ENCODE assay signal across 19 cellular contexts in genomic region chr19:44624840-44625354, GRCh38. TPM values are rescaled to one million over a fixed set of nuclear protein-coding genes. Genes with fewer than 3 reads are reported as not detected.
DNase-seq lines count a peak whose midpoint lies in the region; ATAC-seq, FAIRE-seq and TF ChIP-seq lines count a peak whose summit lies in the region.
"Had no signal": no experiment of that assay in that cellular context is flagged by ENCODE, and none has a peak within 500 bp of the region (broad histone marks: within the 10 kb centered on the region; RNA-seq: fewer than 3 reads in every experiment).

No MANE protein-coding gene starts in this region.

- peak overlapping the region; percentile 83 for H3K14ac ChIP-seq in IMR-90 (replicated peaks; ENCODE audit: low read depth, low read length)

- no peak overlapping the region for H3K4me3 Mint-ChIP-seq in neural progenitor cell
- H3K4me3 Mint-ChIP-seq: CD4-positive, alpha-beta T cell had no signal

- H4K20me1 ChIP-seq in IMR-90 (ENCODE audit: insufficient read depth, low read length) (no peaks in the 10 kb centered on the region; the same call in 1 of the 2 replicates), fibroblast of lung (ENCODE audit: control insufficient read depth, extremely low read depth, insufficient read depth, low read length) (no peaks in the 10 kb centered on the region), neural progenitor cell (ENCODE audit: low read depth) (no peaks in the 10 kb centered on the region)

- H3K36me3 Mint-ChIP-seq in neural progenitor cell, result no peaks in the 10 kb centered on the region

- H3K4me2 ChIP-seq in IMR-90 (ENCODE audit: low read depth, low read length), result no peak overlapping the region
- H3K4me2 ChIP-seq in fibroblast of lung (ENCODE audit: extremely low read depth, insufficient read depth, low read length), result no peak overlapping the region
- H3K4me2 ChIP-seq in neural progenitor cell, result no peak overlapping the region

- CTCF ChIA-PET in IMR-90 (lab: Yijun Ruan, JAX), result interaction anchor here (0.7 kb wide), 1 partner anchor 149 kb away, joined by 4 read pairs; no protein-coding TSS in a partner anchor

- no peaks in the 10 kb centered on the region for H3K9me3 Mint-ChIP-seq in neural progenitor cell

- H4K5ac ChIP-seq in IMR-90 (ENCODE audit: low read depth, low read length), result peak overlapping the region; percentile 42; the same call in 1 of the 2 replicates

- H2BK120ac ChIP-seq in IMR-90 (ENCODE audit: low read depth, low read length), result peak overlapping the region; percentile 97

- H3K4ac ChIP-seq in IMR-90 (ENCODE audit: low read depth, low read length), result peak overlapping the region; percentile 95

- no TSS peak for BruUV-seq in IMR-90 (replicated peaks; lab: Mats Ljungman, UMichigan)

- H4K91ac ChIP-seq in IMR-90 (ENCODE audit: insufficient read depth, low read depth, low read length), result peak overlapping the region; percentile 91

- H2AK5ac ChIP-seq in IMR-90 (ENCODE audit: low read depth, low read length), result peak overlapping the region; percentile 94

- peak overlapping the region; percentile 99 for H2BK20ac ChIP-seq in IMR-90 (ENCODE audit: low read depth, low read length)

- H3K18ac ChIP-seq in IMR-90 (ENCODE audit: low read depth, low read length), result peak overlapping the region; percentile 26

- DNase-seq in IMR-90 (no peak), RWPE2 (ENCODE audit: low spot score) (no peak), fibroblast of lung (ENCODE audit: low read depth in 2 of 2) (no peak), urothelium cell line (ENCODE audit: low spot score) (no peak), dorsolateral prefrontal cortex (no peak), NCI-H446 (lab: John Stamatoyannopoulos, UW) (no peak), neural progenitor cell (ENCODE audit: low spot score) (no peak)
- DNase-seq: CD4-positive, alpha-beta T cell; COR-L47; DMS79 treated with DMSO at 0.1 percent for 48 hours; NCI-H1417 treated with DMSO at 0.1 percent for 48 hours; NCI-H187; NCI-H524; NCI-H82; Right ventricle myocardium superior had no signal

- H3K27ac Mint-ChIP-seq in neural progenitor cell, result no peak overlapping the region
- H3K27ac Mint-ChIP-seq: CD4-positive, alpha-beta T cell had no signal

- no peaks in the 10 kb centered on the region for H3K79me2 ChIP-seq in fibroblast of lung (ENCODE audit: control insufficient read depth, insufficient read depth, low read length)
- H3K79me2 ChIP-seq in neural progenitor cell (ENCODE audit: low read depth), result no peaks in the 10 kb centered on the region

- no peak for TF ChIP-seq CTCF in IMR-90 (conservative IDR thresholded peaks at IDR 0.05; ENCODE audit: low read depth, low read length)
- no peak for TF ChIP-seq CTCF in RWPE2 (IDR thresholded peaks at IDR 0.05; ENCODE audit: poor library complexity, severe bottlenecking)
- no peak for TF ChIP-seq CTCF in fibroblast of lung (conservative IDR thresholded peaks at IDR 0.05 in 1 of 2, IDR thresholded peaks at IDR 0.05 in 1 of 2; ENCODE audit: low read depth in 1 of 2, low read length in 2 of 2)
- TF ChIP-seq CTCF in dorsolateral prefrontal cortex (IDR thresholded peaks at IDR 0.05 in 54 of 56, conservative IDR thresholded peaks at IDR 0.05 in 2 of 56; ENCODE audit: low read depth in 1 of 56, partially characterized antibody in 56 of 56), result no peak
- no peak for TF ChIP-seq CTCF in neural progenitor cell (IDR thresholded peaks at IDR 0.05)

- H4K8ac ChIP-seq in IMR-90 (ENCODE audit: low read depth in 2 of 2, low read length in 2 of 2), result peak overlapping the region; percentile 24 to 91; a peak in 3 of 4 replicates

- WGBS in IMR-90 (ENCODE audit: extremely low coverage in 2 of 2, insufficient read length in 1 of 2), 2 experiments, result 86% methylated on average over 4 of the region's 4 CpGs; no CpG with 5 or more reads in 1 of the 2 experiments

- no peaks in the 10 kb centered on the region for H3F3A ChIP-seq in neural progenitor cell (ENCODE audit: low read depth)

- intact Hi-C loops in IMR-90 (cut with micrococcal nuclease) (no loop called here), dorsolateral prefrontal cortex (cut with DNase I) (no loop called here)

- ATAC-seq in IMR-90 (ENCODE audit: low read depth) (no peak), RWPE2 (ENCODE audit: low read depth) (no peak)

- FAIRE-seq in urothelium cell line (lab: Jason Lieb, UNC), result peak; percentile 30

- H3K79me1 ChIP-seq in IMR-90 (ENCODE audit: low read depth in 1 of 2, low read length in 2 of 2), result no peaks in the 10 kb centered on the region; a peak in 1 of 4 replicates

- H3K27ac ChIP-seq in IMR-90 (ENCODE audit: insufficient read depth, low read length) (no peak overlapping the region), RWPE2 (ENCODE audit: poor library complexity, severe bottlenecking) (peak overlapping the region; percentile 88), fibroblast of lung (ENCODE audit: insufficient read depth, low read length) (peak overlapping the region; percentile 65), dorsolateral prefrontal cortex (no peak overlapping the region), neural progenitor cell (no peak overlapping the region)

- H3K27me3 ChIP-seq in IMR-90 (ENCODE audit: control insufficient read depth, insufficient read depth, low read length), result no peaks in the 10 kb centered on the region
- no peaks in the 10 kb centered on the region for H3K27me3 ChIP-seq in RWPE2 (ENCODE audit: insufficient read depth, poor library complexity, severe bottlenecking)
- H3K27me3 ChIP-seq in fibroblast of lung (ENCODE audit: control insufficient read depth, insufficient read depth, low read length), result no peaks in the 10 kb centered on the region
- no peaks in the 10 kb centered on the region for H3K27me3 ChIP-seq in dorsolateral prefrontal cortex
- H3K27me3 ChIP-seq in neural progenitor cell, result no peaks in the 10 kb centered on the region
- H3K27me3 ChIP-seq: MG63 had no signal

- H3K4me1 Mint-ChIP-seq in neural progenitor cell, result no peaks in the 10 kb centered on the region

- H3K36me3 ChIP-seq in IMR-90 (ENCODE audit: control insufficient read depth, insufficient read depth, low read length) (peaks cover 4% of the 10 kb centered on the region; the same call in 1 of the 2 replicates), RWPE2 (ENCODE audit: low read depth) (no peaks in the 10 kb centered on the region), fibroblast of lung (ENCODE audit: control insufficient read depth, insufficient read depth, low read length) (no peaks in the 10 kb centered on the region), neural progenitor cell (no peaks in the 10 kb centered on the region)

- H3K4me3 ChIP-seq in IMR-90 (ENCODE audit: insufficient read depth, low read depth, low read length) (no peak overlapping the region), RWPE2 (ENCODE audit: severe bottlenecking) (no peak overlapping the region), fibroblast of lung (replicated peaks in 1 of 4; ENCODE audit: control extremely low read depth in 1 of 4, insufficient read depth in 1 of 4, low read depth in 3 of 4, low read length in 4 of 4) (no peak overlapping the region), dorsolateral prefrontal cortex (no peak overlapping the region), neural progenitor cell (no peak overlapping the region)
- H3K4me3 ChIP-seq: MG63 had no signal

- POLR2A ChIA-PET in IMR-90 (lab: Charles Lee; ENCODE audit: unreplicated experiment), result no interaction called here

- H3K9ac ChIP-seq in IMR-90 (ENCODE audit: low read depth, low read length) (no peak overlapping the region), fibroblast of lung (ENCODE audit: insufficient read depth, low read length) (no peak overlapping the region), neural progenitor cell (no peak overlapping the region)

- no peaks in the 10 kb centered on the region for H3K27me3 Mint-ChIP-seq in neural progenitor cell (ENCODE audit: insufficient read depth, low read depth)

- H3K9me1 ChIP-seq in IMR-90 (ENCODE audit: insufficient read depth, low read length), result peaks cover 21% of the 10 kb centered on the region

- H2AK9ac ChIP-seq in IMR-90 (replicated peaks; ENCODE audit: low read depth, low read length, poor library complexity), result no peak overlapping the region

- no peak overlapping the region for H3K23ac ChIP-seq in IMR-90 (ENCODE audit: low read depth, low read length)

- in situ Hi-C loops in IMR-90 (cut with MboI; ENCODE audit: low sequenced_read_pairs), result no loop called here

- H3K4me1 ChIP-seq in IMR-90 (ENCODE audit: control insufficient read depth, insufficient read depth, low read length) (peaks cover 15% of the 10 kb centered on the region), RWPE2 (ENCODE audit: insufficient read depth, poor library complexity, severe bottlenecking) (peaks cover 19% of the 10 kb centered on the region), fibroblast of lung (ENCODE audit: control insufficient read depth, extremely low read depth, insufficient read depth, low read length) (peaks cover 4% of the 10 kb centered on the region), neural progenitor cell (no peaks in the 10 kb centered on the region)

- no peak for TF ChIP-seq RAD21 in IMR-90 (IDR thresholded peaks at IDR 0.05; ENCODE audit: low read length)

- H2BK5ac ChIP-seq in IMR-90 (ENCODE audit: low read depth, low read length, poor library complexity, severe bottlenecking), result peak overlapping the region; percentile 73

- dilution Hi-C loops in IMR-90 (cut with HindIII; ENCODE audit: low sequenced_read_pairs, unreplicated experiment), result no loop called here

- H3K56ac ChIP-seq in IMR-90 (ENCODE audit: extremely low read depth, insufficient read depth, low read length), result no peak overlapping the region

- H2BK15ac ChIP-seq in IMR-90 (ENCODE audit: low read depth, low read length), result peak overlapping the region; percentile 77

- H2AFZ ChIP-seq in IMR-90 (replicated peaks; ENCODE audit: low read length, poor library complexity) (no peak overlapping the region), fibroblast of lung (ENCODE audit: low read length) (no peak overlapping the region), neural progenitor cell (replicated peaks) (no peak overlapping the region)

- no peak for TF ChIP-seq POLR2A in IMR-90 (IDR thresholded peaks at IDR 0.05; ENCODE audit: low read depth, low read length)

- H3K9me3 ChIP-seq in IMR-90 (ENCODE audit: control insufficient read depth, insufficient read depth, low read length) (peaks cover 2% of the 10 kb centered on the region; the same call in 1 of the 2 replicates), RWPE2 (ENCODE audit: severe bottlenecking) (no peaks in the 10 kb centered on the region), fibroblast of lung (ENCODE audit: control insufficient read depth, insufficient read depth, low read depth, low read length) (no peaks in the 10 kb centered on the region), neural progenitor cell (ENCODE audit: low read depth) (no peaks in the 10 kb centered on the region)

RNA-seq across cellular contexts. Expression of gene IGSF23, which starts 11.5 kb away (rescaled TPM):
- under 0.01 TPM in 1 of 2 replicates, not detected in the other for total RNA-seq in IMR-90 (2012; rRNA removed)
- polyA plus RNA-seq in IMR-90 (2012; rRNA removed), result 0.26 and 0.27 TPM in 2 replicates
- polyA plus RNA-seq in IMR-90 (2012; cell fraction: cytosol; rRNA removed), result 0.15 and 0.22 TPM in 2 replicates
- polyA plus RNA-seq in IMR-90 (2012; cell fraction: nucleus; rRNA removed; ENCODE audit: low replicate concordance), result 0.14 TPM in 1 of 2 replicates, not detected in the other
- 0.26 and 0.33 TPM in 2 replicates for total RNA-seq in fibroblast of lung
- polyA plus RNA-seq in fibroblast of lung, result 0.53 and 1.3 TPM in 2 replicates
- 0.92 and 3.0 TPM in 2 replicates for polyA plus RNA-seq in fibroblast of lung (2012)
- not detected in 2 replicates for polyA minus RNA-seq in fibroblast of lung (ENCODE audit: low replicate concordance)
- total RNA-seq in dorsolateral prefrontal cortex, result not detected
- not detected in 2 replicates for total RNA-seq in neural progenitor cell (ENCODE audit: low replicate concordance)
- total RNA-seq: A673; CD4-positive, alpha-beta T cell; H4; LHCN-M2; Right ventricle myocardium superior had no signal

RNA-seq across cellular contexts. Expression of gene PVR, which starts 18.8 kb away (rescaled TPM):
- total RNA-seq in IMR-90 (2012; rRNA removed) (93.0 and 106 TPM in 2 replicates), fibroblast of lung (98.1 and 229 TPM in 2 replicates), dorsolateral prefrontal cortex (10 to 100 TPM; 17.0 to 42.9 (median 31.8) TPM), neural progenitor cell (ENCODE audit: low replicate concordance) (4.4 and 10.8 TPM in 2 replicates)
- polyA plus RNA-seq in IMR-90 (2012; rRNA removed) (117 and 122 TPM in 2 replicates), fibroblast of lung (167 and 230 TPM in 2 replicates)
- polyA plus RNA-seq in IMR-90 (2012; cell fraction: cytosol; rRNA removed), result 62.8 and 141 TPM in 2 replicates
- polyA plus RNA-seq in IMR-90 (2012; cell fraction: nucleus; rRNA removed; ENCODE audit: low replicate concordance), result 130 and 154 TPM in 2 replicates
- 120 and 175 TPM in 2 replicates for polyA plus RNA-seq in fibroblast of lung (2012)
- polyA minus RNA-seq in fibroblast of lung (ENCODE audit: low replicate concordance), result 229 and 330 TPM in 2 replicates

RNA-seq across cellular contexts. Expression of gene CEACAM19, which starts 46.4 kb away (rescaled TPM):
- total RNA-seq in IMR-90 (2012; rRNA removed), result 0.56 and 0.72 TPM in 2 replicates
- 9.3 and 10.3 TPM in 2 replicates for polyA plus RNA-seq in IMR-90 (2012; rRNA removed)
- polyA plus RNA-seq in IMR-90 (2012; cell fraction: cytosol; rRNA removed), result 2.6 and 5.9 TPM in 2 replicates
- polyA plus RNA-seq in IMR-90 (2012; cell fraction: nucleus; rRNA removed; ENCODE audit: low replicate concordance), result 70.3 and 80.1 TPM in 2 replicates
- 3.1 and 7.8 TPM in 2 replicates for total RNA-seq in fibroblast of lung
- 7.7 and 9.9 TPM in 2 replicates for polyA plus RNA-seq in fibroblast of lung
- 13.4 and 17.4 TPM in 2 replicates for polyA plus RNA-seq in fibroblast of lung (2012)
- 9.1 and 12.4 TPM in 2 replicates for polyA minus RNA-seq in fibroblast of lung (ENCODE audit: low replicate concordance)
- 10 to 100 TPM in 76 of 120 experiments, 1 to 10 TPM in 44; 4.7 to 23.8 (median 11.2) TPM for total RNA-seq in dorsolateral prefrontal cortex
- total RNA-seq in neural progenitor cell (ENCODE audit: low replicate concordance), result 0.09 and 0.59 TPM in 2 replicates

Comparison
In these comparisons a context has a peak if more than half of its experiments do, and no peak if none do; other contexts are left out.
1. H3K27ac ChIP-seq: peak in RWPE2 (single experiment) and fibroblast of lung (single experiment); none in IMR-90 (single experiment), dorsolateral prefrontal cortex (0 of 59) and neural progenitor cell (single experiment).